In genomic region chr3:173584093-173584833, GRCh38 we compare ENCODE assay signal across 8 cellular contexts.
DNase-seq lines count a peak whose midpoint lies in the region; ATAC-seq and TF ChIP-seq lines count a peak whose summit lies in the region.

No MANE protein-coding gene starts in this region.

- no peaks in the 10 kb centered on the region for H3K9me3 ChIP-seq in iPS-18a (ENCODE audit: control insufficient read depth, low read depth, low read length)
- H3K9me3 ChIP-seq in stomach = no peaks in the 10 kb centered on the region

- intact Hi-C loops in stomach (cut with DNase I; ENCODE audit: low total_unique reads) = no loop called here
- intact Hi-C loops in lower leg skin (cut with DNase I; ENCODE audit: low total_unique reads) = no loop called here

- TF ChIP-seq POLR2A in stomach (IDR thresholded peaks at IDR 0.05) (no peak), lower leg skin (IDR thresholded peaks at IDR 0.05) (no peak)

- TF ChIP-seq EP300 in stomach (IDR thresholded peaks at IDR 0.05) = no peak

- H3K4me3 ChIP-seq in astrocyte of the spinal cord (ENCODE audit: low read depth, low read length) (peak overlapping the region; percentile 62), iPS-18a (ENCODE audit: low read length) (peak overlapping the region; percentile 85), stomach (peak overlapping the region; percentile 40 to 50 (median 46)), lower leg skin (ENCODE audit: low read depth, poor library complexity, severe bottlenecking) (no peak overlapping the region)

- TF ChIP-seq CTCF in GM10266 (IDR thresholded peaks at IDR 0.05; ENCODE audit: control insufficient read depth, insufficient read depth, low read depth, missing control alignments) (peak; percentile 29), LNCAP (IDR thresholded peaks at IDR 0.05) (peak; percentile 58), astrocyte of the spinal cord (IDR thresholded peaks at IDR 0.05; ENCODE audit: low read depth, low read length) (peak; percentile 79), stomach (IDR thresholded peaks at IDR 0.05) (peak in 4 of 7 experiments; percentile 31 to 63 (median 56)), lower leg skin (IDR thresholded peaks at IDR 0.05) (no peak)

- WGBS in stomach, 5 donors = 7 to 16% (median 14%) methylated on average over 16 of the region's 16 CpGs
- 10 to 12% methylated on average over 16 of the region's 16 CpGs for WGBS in lower leg skin, 2 donors

- ATAC-seq in HG02938 (IDR thresholded peaks at IDR 0.05; ENCODE audit: unreplicated experiment) = no peak

- H3K27me3 ChIP-seq in iPS-18a (ENCODE audit: control insufficient read depth, insufficient read depth, low read length) (peaks cover 7% of the 10 kb centered on the region), stomach (peaks cover 0 to 13% (median 12%) of the 10 kb centered on the region in 3 donors)

- no peaks in the 10 kb centered on the region for H3K36me3 ChIP-seq in iPS-18a (ENCODE audit: control insufficient read depth, low read depth, low read length)
- no peaks in the 10 kb centered on the region for H3K36me3 ChIP-seq in stomach

- DNase-seq in GM10266 (ENCODE audit: extremely low spot score) = no peak
- peak; percentile 67 for DNase-seq in astrocyte of the spinal cord (ENCODE audit: low read depth, low spot score)
- DNase-seq in stomach = no peak
- DNase-seq in NCI-H2171 treated with DMSO at 0.1 percent for 48 hours (lab: John Stamatoyannopoulos, UW) = no peak
- no peak for DNase-seq in lower leg skin (ENCODE audit: low spot score in 2 of 2)

- in situ Hi-C loops in astrocyte of the spinal cord (cut with HindIII; ENCODE audit: low sequenced_read_pairs) = no loop called here

- peak overlapping the region; percentile 76 for H3K9ac ChIP-seq in iPS-18a (ENCODE audit: low read length)

- peaks cover 26% of the 10 kb centered on the region for H3K4me1 ChIP-seq in iPS-18a (ENCODE audit: control insufficient read depth, low read depth, low read length)
- H3K4me1 ChIP-seq in stomach = peaks cover 0 to 11% (median 3%) of the 10 kb centered on the region in 4 donors

- no peak overlapping the region for H3K27ac ChIP-seq in iPS-18a (ENCODE audit: low read length)
- no peak overlapping the region for H3K27ac ChIP-seq in stomach

Comparison
In these comparisons a context has a peak if more than half of its experiments do, and no peak if none do; other contexts are left out.
1. CTCF ChIP-seq: peak in GM10266 (single experiment), LNCAP (single experiment), astrocyte of the spinal cord (single experiment) and stomach (4 of 7); none in lower leg skin (0 of 3).